In genomic region chr9:92696619-92697018, GRCh38 we compare ENCODE assay signal across 32 cellular contexts.
"Had no signal": no experiment of that assay in that cellular context is flagged by ENCODE, and none has a peak within 500 bp of the region (broad histone marks: within the 10 kb centered on the region; RNA-seq: fewer than 3 reads in every experiment).

No MANE protein-coding gene starts in this region.

- H3K36me3 ChIP-seq: ascending aorta, cardiac muscle cell, esophagus muscularis mucosa, heart left ventricle, sigmoid colon, stomach, suprapubic skin, tibial artery, upper lobe of right lung had no signal

- H3K9me3 ChIP-seq: psoas muscle had no signal

- H3K4me1 Mint-ChIP-seq: brain; nephron; stimulated activated memory B cell treated with anti-CD40 and anti-IgM and Interleukin-4, amounts not matched to agents 10 μg/mL and 1 μg/mL and 100 μg/mL, for 72 hours had no signal

- DNase-seq: activated CD4-positive, alpha-beta T cell treated with anti-CD3 and anti-CD28 coated beads for 4 hours; activated CD4-positive, alpha-beta T cell treated with anti-CD3 and anti-CD28 coated beads, Interleukin-2, amount 50 U/mL, for 48 hours; activated CD4-positive, CD25-positive, alpha-beta regulatory T cell; activated CD8-positive, alpha-beta memory T cell treated with anti-CD3 and anti-CD28 coated beads for 24 hours; activated gamma-delta T cell; activated naive CD4-positive, alpha-beta T cell treated with anti-CD3 and anti-CD28 coated beads, Interleukin-2, amount 10 ng/mL, durations not matched to agents 7 days and 5 days; activated naive CD8-positive, alpha-beta T cell treated with anti-CD3 and anti-CD28 coated beads, Interleukin-2, amount 10 ng/mL, durations not matched to agents 7 days and 5 days; activated T-cell treated with anti-CD3 and anti-CD28 coated beads, Interleukin-2, amount 50 U/mL, for 1 hour; cortex of kidney; foreskin keratinocyte; heart left ventricle; hypothalamus; immature natural killer cell; kidney; left colon; mammary epithelial cell; psoas muscle; sigmoid colon; stimulated activated CD4-positive, alpha-beta T cell treated with anti-CD3 and anti-CD28 coated beads, Interleukin-1b, Interleukin-23, amount 100 ng/mL, for 48 hours; stimulated activated CD4-positive, alpha-beta T cell treated with anti-CD3 and anti-CD28 coated beads, Interleukin-4, amount 100 ng/mL, for 4 hours; stimulated activated CD8-positive, alpha-beta memory T cell treated with anti-CD3 and anti-CD28 coated beads, Interleukin-4, amount 100 ng/mL, for 48 hours; stomach; tibial artery; upper lobe of right lung had no signal

- H3K4me3 Mint-ChIP-seq: activated naive CD4-positive, alpha-beta T cell treated with anti-CD3 and anti-CD28 coated beads, Interleukin-2, amount 10 ng/mL, durations not matched to agents 7 days and 5 days; activated naive CD8-positive, alpha-beta T cell treated with anti-CD3 and anti-CD28 coated beads, Interleukin-2, amount 10 ng/mL, durations not matched to agents 7 days and 5 days; brain; nephron; stimulated activated memory B cell treated with anti-CD40 and anti-IgM and Interleukin-4, amounts not matched to agents 10 μg/mL and 1 μg/mL and 100 μg/mL, for 72 hours had no signal

- H3K27me3 ChIP-seq: ascending aorta, cardiac muscle cell, esophagus muscularis mucosa, foreskin keratinocyte, heart left ventricle, sigmoid colon, stomach, suprapubic skin, tibial artery, upper lobe of right lung had no signal

- H3K27ac Mint-ChIP-seq: activated naive CD4-positive, alpha-beta T cell treated with anti-CD3 and anti-CD28 coated beads, Interleukin-2, amount 10 ng/mL, durations not matched to agents 7 days and 5 days; activated naive CD8-positive, alpha-beta T cell treated with anti-CD3 and anti-CD28 coated beads, Interleukin-2, amount 10 ng/mL, durations not matched to agents 7 days and 5 days; brain; nephron; stimulated activated memory B cell treated with anti-CD40 and anti-IgM and Interleukin-4, amounts not matched to agents 10 μg/mL and 1 μg/mL and 100 μg/mL, for 72 hours had no signal

- ATAC-seq: foreskin keratinocyte; heart left ventricle; left colon; psoas muscle; stimulated activated memory B cell treated with anti-CD40 and anti-IgM and Interleukin-4, amounts not matched to agents 10 μg/mL and 1 μg/mL and 100 μg/mL, for 72 hours; upper lobe of right lung had no signal

- H3K27me3 Mint-ChIP-seq: brain; stimulated activated memory B cell treated with anti-CD40 and anti-IgM and Interleukin-4, amounts not matched to agents 10 μg/mL and 1 μg/mL and 100 μg/mL, for 72 hours had no signal

- FAIRE-seq: kidney had no signal

- H3K27ac ChIP-seq: ascending aorta, cardiac muscle cell, esophagus muscularis mucosa, foreskin keratinocyte, heart left ventricle, psoas muscle, sigmoid colon, stomach, suprapubic skin, tibial artery, upper lobe of right lung had no signal

- H3K4me1 ChIP-seq: ascending aorta, esophagus muscularis mucosa, foreskin keratinocyte, heart left ventricle, psoas muscle, sigmoid colon, stomach, suprapubic skin, tibial artery, upper lobe of right lung had no signal

- H3K4me2 ChIP-seq: smooth muscle cell had no signal

- H3K4me3 ChIP-seq: ascending aorta, cardiac muscle cell, esophagus muscularis mucosa, heart left ventricle, psoas muscle, sigmoid colon, smooth muscle cell, stomach, suprapubic skin, tibial artery, upper lobe of right lung had no signal
